ENCODE assay signal across 16 cellular contexts in the genomic region with DNA sequence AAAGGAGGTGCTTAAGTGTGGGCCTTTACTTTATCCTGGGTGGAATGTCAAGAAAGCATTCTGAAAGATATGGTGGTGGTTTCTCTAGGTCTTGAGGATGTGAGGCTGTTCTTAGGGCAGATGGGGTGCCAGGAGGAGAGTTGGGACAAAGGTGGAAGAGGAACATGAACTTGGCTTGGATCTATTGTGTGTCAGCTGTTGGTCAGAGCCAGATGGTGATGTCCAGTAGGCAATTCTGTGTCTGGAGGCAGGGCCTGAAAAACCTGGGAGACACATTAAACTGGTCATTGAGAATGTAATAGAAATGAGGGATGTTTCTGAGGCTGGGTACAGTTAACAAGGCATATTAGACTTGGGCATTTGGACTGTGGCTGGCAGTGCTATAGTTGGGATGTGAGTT.
"Had no signal": no experiment of that assay in that cellular context is flagged by ENCODE, and none has a peak within 500 bp of the region (broad histone marks: within the 10 kb centered on the region; RNA-seq: fewer than 3 reads in every experiment).

No MANE protein-coding gene starts in this region.

- H3K9me3 Mint-ChIP-seq: activated CD8-positive, alpha-beta T cell treated with anti-CD3 and anti-CD28 coated beads for 36 hours; activated T-cell treated with anti-CD3 and anti-CD28 coated beads, Interleukin-2, amount 50 U/mL, for 72 hours; endodermal cell; stimulated activated effector memory CD8-positive, alpha-beta T cell treated with anti-CD3 and anti-CD28 coated beads, Interleukin-12 subunit alpha, Interleukin-12 subunit beta, amount 100 ng/mL, for 72 hours had no signal

- H3K4me3 Mint-ChIP-seq: activated CD8-positive, alpha-beta T cell treated with anti-CD3 and anti-CD28 coated beads for 36 hours; activated T-cell treated with anti-CD3 and anti-CD28 coated beads, Interleukin-2, amount 50 U/mL, for 72 hours; endodermal cell; stimulated activated effector memory CD8-positive, alpha-beta T cell treated with anti-CD3 and anti-CD28 coated beads, Interleukin-12 subunit alpha, Interleukin-12 subunit beta, amount 100 ng/mL, for 72 hours; WTC11 had no signal

- DNase-seq: activated CD4-positive, alpha-beta T cell treated with anti-CD3 and anti-CD28 coated beads for 48 hours; activated CD8-positive, alpha-beta memory T cell treated with anti-CD3 and anti-CD28 coated beads, Interleukin-2, amount 50 U/mL, for 48 hours; activated CD8-positive, alpha-beta T cell treated with anti-CD3 and anti-CD28 coated beads for 36 hours; activated naive CD4-positive, alpha-beta T cell; activated T-cell treated with anti-CD3 and anti-CD28 coated beads, Interleukin-2, amount 50 U/mL, for 72 hours; dorsolateral prefrontal cortex; endodermal cell; hippocampal formation; kidney glomerular epithelial cell; left ventricle myocardium superior; mesendoderm; retina; T-helper 2 cell; transverse colon had no signal

- H3K27ac Mint-ChIP-seq: activated CD8-positive, alpha-beta T cell treated with anti-CD3 and anti-CD28 coated beads for 36 hours; activated T-cell treated with anti-CD3 and anti-CD28 coated beads, Interleukin-2, amount 50 U/mL, for 72 hours; endodermal cell; stimulated activated effector memory CD8-positive, alpha-beta T cell treated with anti-CD3 and anti-CD28 coated beads, Interleukin-12 subunit alpha, Interleukin-12 subunit beta, amount 100 ng/mL, for 72 hours; WTC11 had no signal

- ATAC-seq: activated CD8-positive, alpha-beta T cell treated with anti-CD3 and anti-CD28 coated beads for 36 hours; activated T-cell treated with anti-CD3 and anti-CD28 coated beads, Interleukin-2, amount 50 U/mL, for 72 hours; left ventricle myocardium superior; stimulated activated effector memory CD8-positive, alpha-beta T cell treated with anti-CD3 and anti-CD28 coated beads, Interleukin-12 subunit alpha, Interleukin-12 subunit beta, amount 100 ng/mL, for 72 hours; WTC11 had no signal
